ENCODE assay signal across 1 cellular context in the genomic region with DNA sequence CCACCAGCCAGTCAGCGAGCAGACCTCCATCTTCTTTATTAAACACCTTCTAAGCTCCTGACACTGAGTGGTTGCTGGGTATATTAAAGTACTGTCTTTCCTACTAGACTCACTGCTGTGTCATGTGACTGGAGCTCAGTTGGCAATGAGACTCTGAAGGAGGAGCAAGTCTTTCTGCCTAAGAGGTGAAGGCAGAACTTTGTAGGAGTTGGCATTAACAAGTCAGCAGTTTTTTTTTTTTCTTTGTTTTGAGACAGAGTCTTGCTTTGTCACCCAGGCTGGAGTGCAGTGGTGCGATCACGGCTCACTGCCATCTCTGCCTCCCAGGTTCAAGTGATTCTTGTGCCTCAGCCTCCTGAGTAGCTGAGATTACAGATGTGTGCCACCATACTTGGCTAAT.
TF ChIP-seq lines count a peak whose summit lies in the region.

No MANE protein-coding gene starts in this region.

TF ChIP-seq in K562, 482 proteins besides CTCF, POLR2A, EP300 and RAD21 (continued from another document):
- TF ChIP-seq ZNF224 (CRISPR knock-in tag; IDR thresholded peaks at IDR 0.05) (no peak), GABPB1 (CRISPR knock-in tag; IDR thresholded peaks at IDR 0.05) (no peak), ZNF316 (IDR thresholded peaks at IDR 0.05) (peak; percentile 72), GATAD2B (IDR thresholded peaks at IDR 0.05; ENCODE audit: borderline replicate concordance) (no peak)
